In the genomic region with DNA sequence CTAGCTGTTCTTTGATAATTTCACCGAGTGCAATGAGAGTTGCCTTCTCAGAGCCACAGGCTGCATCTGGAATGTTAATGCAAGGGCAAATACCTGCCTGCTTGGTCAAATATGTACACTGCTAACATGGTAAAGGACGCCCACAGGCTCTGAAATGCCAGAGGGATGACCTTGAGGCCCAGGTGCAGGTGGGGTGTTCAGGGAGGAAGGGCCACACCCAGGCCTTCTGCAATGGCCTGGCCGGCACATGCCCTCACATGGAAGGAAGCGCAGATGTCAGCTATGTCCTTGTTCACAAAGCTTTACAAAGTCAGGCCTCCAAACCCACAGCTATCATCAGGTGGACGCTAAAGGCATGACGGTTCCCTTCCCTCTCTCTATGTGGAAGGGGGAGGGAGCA, we compare ENCODE assay signal across 1 cellular context.
TF ChIP-seq lines count a peak whose summit lies in the region.

No MANE protein-coding gene starts in this region.

TF ChIP-seq in HepG2, 621 proteins besides CTCF, POLR2A, EP300 and RAD21 (continued from another document):
- TF ChIP-seq, protein P1, sequence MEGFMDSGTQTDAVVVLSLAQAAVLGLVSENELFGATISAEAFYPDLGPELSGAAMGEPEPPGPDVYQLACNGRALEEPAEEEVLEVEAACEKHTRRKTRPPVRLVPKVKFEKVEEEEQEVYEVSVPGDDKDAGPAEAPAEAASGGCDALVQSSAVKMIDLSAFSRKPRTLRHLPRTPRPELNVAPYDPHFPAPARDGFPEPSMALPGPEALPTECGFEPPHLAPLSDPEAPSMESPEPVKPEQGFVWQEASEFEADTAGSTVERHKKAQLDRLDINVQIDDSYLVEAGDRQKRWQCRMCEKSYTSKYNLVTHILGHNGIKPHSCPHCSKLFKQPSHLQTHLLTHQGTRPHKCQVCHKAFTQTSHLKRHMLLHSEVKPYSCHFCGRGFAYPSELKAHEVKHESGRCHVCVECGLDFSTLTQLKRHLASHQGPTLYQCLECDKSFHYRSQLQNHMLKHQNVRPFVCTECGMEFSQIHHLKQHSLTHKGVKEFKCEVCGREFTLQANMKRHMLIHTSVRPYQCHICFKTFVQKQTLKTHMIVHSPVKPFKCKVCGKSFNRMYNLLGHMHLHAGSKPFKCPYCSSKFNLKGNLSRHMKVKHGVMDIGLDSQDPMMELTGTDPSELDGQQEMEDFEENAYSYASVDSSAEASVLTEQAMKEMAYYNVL (CRISPR knock-in tag; IDR thresholded peaks at IDR 0.05; ENCODE audit: borderline replicate concordance): no peak
- TF ChIP-seq RFXAP (CRISPR knock-in tag; IDR thresholded peaks at IDR 0.05; ENCODE audit: borderline replicate concordance) (no peak), ZEB1 (IDR thresholded peaks at IDR 0.05; ENCODE audit: insufficient replicate concordance, low read depth) (peak; percentile 85), SAP130 (CRISPR knock-in tag; IDR thresholded peaks at IDR 0.05; ENCODE audit: low read depth) (no peak), ZNF7 (CRISPR knock-in tag; IDR thresholded peaks at IDR 0.05) (no peak), SALL2 (CRISPR knock-in tag; IDR thresholded peaks at IDR 0.05) (no peak), NONO (IDR thresholded peaks at IDR 0.05) (no peak), NONO (CRISPR knock-in tag; conservative IDR thresholded peaks at IDR 0.05) (no peak), SIN3B (IDR thresholded peaks at IDR 0.05; ENCODE audit: low read length) (no peak), ZBTB21 (CRISPR knock-in tag; IDR thresholded peaks at IDR 0.05) (no peak), ZSCAN31 (CRISPR knock-in tag; IDR thresholded peaks at IDR 0.05; ENCODE audit: low read depth) (no peak), ZNF354B (CRISPR knock-in tag; IDR thresholded peaks at IDR 0.05) (no peak), ZNF724P (CRISPR knock-in tag; IDR thresholded peaks at IDR 0.05; ENCODE audit: borderline replicate concordance) (no peak), ZC3H4 (CRISPR knock-in tag; IDR thresholded peaks at IDR 0.05; ENCODE audit: borderline replicate concordance) (no peak), HDAC6 (IDR thresholded peaks at IDR 0.05; ENCODE audit: low read depth, low read length) (no peak), ZBTB7A (CRISPR knock-in tag; IDR thresholded peaks at IDR 0.05) (no peak), SP2 (CRISPR knock-in tag; IDR thresholded peaks at IDR 0.05) (no peak), ZNF24 (IDR thresholded peaks at IDR 0.05) (no peak), ZNF547 (CRISPR knock-in tag; IDR thresholded peaks at IDR 0.05) (no peak), ZNF10 (CRISPR knock-in tag; IDR thresholded peaks at IDR 0.05; ENCODE audit: borderline replicate concordance, low read depth) (no peak), SSRP1 (CRISPR knock-in tag; IDR thresholded peaks at IDR 0.05) (no peak), RFXANK (CRISPR knock-in tag; IDR thresholded peaks at IDR 0.05) (no peak), TEAD3 (CRISPR knock-in tag; optimal IDR thresholded peaks at IDR 0.05; ENCODE audit: borderline replicate concordance) (peak; percentile 86), SP4 (CRISPR knock-in tag; IDR thresholded peaks at IDR 0.05) (no peak), NCOA5 (CRISPR knock-in tag; IDR thresholded peaks at IDR 0.05) (no peak), ONECUT2 (CRISPR knock-in tag; IDR thresholded peaks at IDR 0.05) (no peak), RORA (CRISPR knock-in tag; IDR thresholded peaks at IDR 0.05) (no peak), ISL2 (CRISPR knock-in tag; IDR thresholded peaks at IDR 0.05) (0 out of 2 replicates have a peak, but pooled peaks have one; percentile 35)
- TF ChIP-seq, protein P2, sequence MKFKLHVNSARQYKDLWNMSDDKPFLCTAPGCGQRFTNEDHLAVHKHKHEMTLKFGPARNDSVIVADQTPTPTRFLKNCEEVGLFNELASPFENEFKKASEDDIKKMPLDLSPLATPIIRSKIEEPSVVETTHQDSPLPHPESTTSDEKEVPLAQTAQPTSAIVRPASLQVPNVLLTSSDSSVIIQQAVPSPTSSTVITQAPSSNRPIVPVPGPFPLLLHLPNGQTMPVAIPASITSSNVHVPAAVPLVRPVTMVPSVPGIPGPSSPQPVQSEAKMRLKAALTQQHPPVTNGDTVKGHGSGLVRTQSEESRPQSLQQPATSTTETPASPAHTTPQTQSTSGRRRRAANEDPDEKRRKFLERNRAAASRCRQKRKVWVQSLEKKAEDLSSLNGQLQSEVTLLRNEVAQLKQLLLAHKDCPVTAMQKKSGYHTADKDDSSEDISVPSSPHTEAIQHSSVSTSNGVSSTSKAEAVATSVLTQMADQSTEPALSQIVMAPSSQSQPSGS (CRISPR knock-in tag; IDR thresholded peaks at IDR 0.05): no peak
- TF ChIP-seq, protein P3, sequence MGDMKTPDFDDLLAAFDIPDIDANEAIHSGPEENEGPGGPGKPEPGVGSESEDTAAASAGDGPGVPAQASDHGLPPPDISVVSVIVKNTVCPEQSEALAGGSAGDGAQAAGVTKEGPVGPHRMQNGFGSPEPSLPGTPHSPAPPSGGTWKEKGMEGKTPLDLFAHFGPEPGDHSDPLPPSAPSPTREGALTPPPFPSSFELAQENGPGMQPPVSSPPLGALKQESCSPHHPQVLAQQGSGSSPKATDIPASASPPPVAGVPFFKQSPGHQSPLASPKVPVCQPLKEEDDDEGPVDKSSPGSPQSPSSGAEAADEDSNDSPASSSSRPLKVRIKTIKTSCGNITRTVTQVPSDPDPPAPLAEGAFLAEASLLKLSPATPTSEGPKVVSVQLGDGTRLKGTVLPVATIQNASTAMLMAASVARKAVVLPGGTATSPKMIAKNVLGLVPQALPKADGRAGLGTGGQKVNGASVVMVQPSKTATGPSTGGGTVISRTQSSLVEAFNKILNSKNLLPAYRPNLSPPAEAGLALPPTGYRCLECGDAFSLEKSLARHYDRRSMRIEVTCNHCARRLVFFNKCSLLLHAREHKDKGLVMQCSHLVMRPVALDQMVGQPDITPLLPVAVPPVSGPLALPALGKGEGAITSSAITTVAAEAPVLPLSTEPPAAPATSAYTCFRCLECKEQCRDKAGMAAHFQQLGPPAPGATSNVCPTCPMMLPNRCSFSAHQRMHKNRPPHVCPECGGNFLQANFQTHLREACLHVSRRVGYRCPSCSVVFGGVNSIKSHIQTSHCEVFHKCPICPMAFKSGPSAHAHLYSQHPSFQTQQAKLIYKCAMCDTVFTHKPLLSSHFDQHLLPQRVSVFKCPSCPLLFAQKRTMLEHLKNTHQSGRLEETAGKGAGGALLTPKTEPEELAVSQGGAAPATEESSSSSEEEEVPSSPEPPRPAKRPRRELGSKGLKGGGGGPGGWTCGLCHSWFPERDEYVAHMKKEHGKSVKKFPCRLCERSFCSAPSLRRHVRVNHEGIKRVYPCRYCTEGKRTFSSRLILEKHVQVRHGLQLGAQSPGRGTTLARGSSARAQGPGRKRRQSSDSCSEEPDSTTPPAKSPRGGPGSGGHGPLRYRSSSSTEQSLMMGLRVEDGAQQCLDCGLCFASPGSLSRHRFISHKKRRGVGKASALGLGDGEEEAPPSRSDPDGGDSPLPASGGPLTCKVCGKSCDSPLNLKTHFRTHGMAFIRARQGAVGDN (CRISPR knock-in tag; IDR thresholded peaks at IDR 0.05): peak; percentile 32
- TF ChIP-seq, protein P4, sequence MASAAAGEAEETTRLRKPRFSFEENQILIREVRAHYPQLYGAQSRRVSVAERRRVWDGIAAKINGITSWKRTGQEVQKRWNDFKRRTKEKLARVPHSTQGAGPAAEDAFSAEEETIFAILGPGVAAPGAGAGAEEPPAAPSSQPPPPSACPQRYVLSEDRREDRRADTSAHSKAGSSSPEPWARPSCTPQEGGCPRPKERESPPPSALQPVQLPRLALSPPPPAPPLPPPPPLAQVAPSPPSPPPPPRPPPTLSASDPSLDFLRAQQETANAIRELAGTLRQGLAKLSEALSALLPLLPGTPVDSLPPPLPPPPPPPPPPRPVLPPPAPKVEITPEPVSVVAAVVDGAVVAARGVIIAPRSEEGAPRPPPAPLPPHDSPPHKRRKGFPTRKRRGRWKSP (CRISPR knock-in tag; IDR thresholded peaks at IDR 0.05): no peak
- TF ChIP-seq, protein P5, sequence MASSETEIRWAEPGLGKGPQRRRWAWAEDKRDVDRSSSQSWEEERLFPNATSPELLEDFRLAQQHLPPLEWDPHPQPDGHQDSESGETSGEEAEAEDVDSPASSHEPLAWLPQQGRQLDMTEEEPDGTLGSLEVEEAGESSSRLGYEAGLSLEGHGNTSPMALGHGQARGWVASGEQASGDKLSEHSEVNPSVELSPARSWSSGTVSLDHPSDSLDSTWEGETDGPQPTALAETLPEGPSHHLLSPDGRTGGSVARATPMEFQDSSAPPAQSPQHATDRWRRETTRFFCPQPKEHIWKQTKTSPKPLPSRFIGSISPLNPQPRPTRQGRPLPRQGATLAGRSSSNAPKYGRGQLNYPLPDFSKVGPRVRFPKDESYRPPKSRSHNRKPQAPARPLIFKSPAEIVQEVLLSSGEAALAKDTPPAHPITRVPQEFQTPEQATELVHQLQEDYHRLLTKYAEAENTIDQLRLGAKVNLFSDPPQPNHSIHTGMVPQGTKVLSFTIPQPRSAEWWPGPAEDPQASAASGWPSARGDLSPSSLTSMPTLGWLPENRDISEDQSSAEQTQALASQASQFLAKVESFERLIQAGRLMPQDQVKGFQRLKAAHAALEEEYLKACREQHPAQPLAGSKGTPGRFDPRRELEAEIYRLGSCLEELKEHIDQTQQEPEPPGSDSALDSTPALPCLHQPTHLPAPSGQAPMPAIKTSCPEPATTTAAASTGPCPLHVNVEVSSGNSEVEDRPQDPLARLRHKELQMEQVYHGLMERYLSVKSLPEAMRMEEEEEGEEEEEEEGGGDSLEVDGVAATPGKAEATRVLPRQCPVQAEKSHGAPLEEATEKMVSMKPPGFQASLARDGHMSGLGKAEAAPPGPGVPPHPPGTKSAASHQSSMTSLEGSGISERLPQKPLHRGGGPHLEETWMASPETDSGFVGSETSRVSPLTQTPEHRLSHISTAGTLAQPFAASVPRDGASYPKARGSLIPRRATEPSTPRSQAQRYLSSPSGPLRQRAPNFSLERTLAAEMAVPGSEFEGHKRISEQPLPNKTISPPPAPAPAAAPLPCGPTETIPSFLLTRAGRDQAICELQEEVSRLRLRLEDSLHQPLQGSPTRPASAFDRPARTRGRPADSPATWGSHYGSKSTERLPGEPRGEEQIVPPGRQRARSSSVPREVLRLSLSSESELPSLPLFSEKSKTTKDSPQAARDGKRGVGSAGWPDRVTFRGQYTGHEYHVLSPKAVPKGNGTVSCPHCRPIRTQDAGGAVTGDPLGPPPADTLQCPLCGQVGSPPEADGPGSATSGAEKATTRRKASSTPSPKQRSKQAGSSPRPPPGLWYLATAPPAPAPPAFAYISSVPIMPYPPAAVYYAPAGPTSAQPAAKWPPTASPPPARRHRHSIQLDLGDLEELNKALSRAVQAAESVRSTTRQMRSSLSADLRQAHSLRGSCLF (CRISPR knock-in tag; IDR thresholded peaks at IDR 0.05; ENCODE audit: borderline replicate concordance): no peak
- TF ChIP-seq, protein P6, sequence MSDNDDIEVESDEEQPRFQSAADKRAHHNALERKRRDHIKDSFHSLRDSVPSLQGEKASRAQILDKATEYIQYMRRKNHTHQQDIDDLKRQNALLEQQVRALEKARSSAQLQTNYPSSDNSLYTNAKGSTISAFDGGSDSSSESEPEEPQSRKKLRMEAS (IDR thresholded peaks at IDR 0.05): no peak
- TF ChIP-seq, protein P7, sequence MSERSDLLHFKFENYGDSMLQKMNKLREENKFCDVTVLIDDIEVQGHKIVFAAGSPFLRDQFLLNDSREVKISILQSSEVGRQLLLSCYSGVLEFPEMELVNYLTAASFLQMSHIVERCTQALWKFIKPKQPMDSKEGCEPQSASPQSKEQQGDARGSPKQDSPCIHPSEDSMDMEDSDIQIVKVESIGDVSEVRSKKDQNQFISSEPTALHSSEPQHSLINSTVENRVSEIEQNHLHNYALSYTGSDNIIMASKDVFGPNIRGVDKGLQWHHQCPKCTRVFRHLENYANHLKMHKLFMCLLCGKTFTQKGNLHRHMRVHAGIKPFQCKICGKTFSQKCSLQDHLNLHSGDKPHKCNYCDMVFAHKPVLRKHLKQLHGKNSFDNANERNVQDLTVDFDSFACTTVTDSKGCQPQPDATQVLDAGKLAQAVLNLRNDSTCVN (CRISPR knock-in tag; IDR thresholded peaks at IDR 0.05; ENCODE audit: borderline replicate concordance): no peak
- TF ChIP-seq, protein P8, sequence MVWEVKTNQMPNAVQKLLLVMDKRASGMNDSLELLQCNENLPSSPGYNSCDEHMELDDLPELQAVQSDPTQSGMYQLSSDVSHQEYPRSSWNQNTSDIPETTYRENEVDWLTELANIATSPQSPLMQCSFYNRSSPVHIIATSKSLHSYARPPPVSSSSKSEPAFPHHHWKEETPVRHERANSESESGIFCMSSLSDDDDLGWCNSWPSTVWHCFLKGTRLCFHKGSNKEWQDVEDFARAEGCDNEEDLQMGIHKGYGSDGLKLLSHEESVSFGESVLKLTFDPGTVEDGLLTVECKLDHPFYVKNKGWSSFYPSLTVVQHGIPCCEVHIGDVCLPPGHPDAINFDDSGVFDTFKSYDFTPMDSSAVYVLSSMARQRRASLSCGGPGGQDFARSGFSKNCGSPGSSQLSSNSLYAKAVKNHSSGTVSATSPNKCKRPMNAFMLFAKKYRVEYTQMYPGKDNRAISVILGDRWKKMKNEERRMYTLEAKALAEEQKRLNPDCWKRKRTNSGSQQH (CRISPR knock-in tag; IDR thresholded peaks at IDR 0.05; ENCODE audit: low read depth): no peak
